11 cellular contexts compared by ENCODE assay signal in genomic region chr1:38027201-38028104, GRCh38. TPM values are rescaled to one million over a fixed set of nuclear protein-coding genes. Genes with fewer than 3 reads are reported as not detected.
DNase-seq lines count a peak whose midpoint lies in the region; ATAC-seq, FAIRE-seq and TF ChIP-seq lines count a peak whose summit lies in the region.
"Had no signal": no experiment of that assay in that cellular context is flagged by ENCODE, and none has a peak within 500 bp of the region (broad histone marks: within the 10 kb centered on the region; RNA-seq: fewer than 3 reads in every experiment).

No MANE protein-coding gene starts in this region.

- TF ChIP-seq RAD21 in K562 (CRISPR knock-in tag; conservative IDR thresholded peaks at IDR 0.05 in 1 of 2, IDR thresholded peaks at IDR 0.05 in 1 of 2) = no peak

- H3K9ac ChIP-seq in KMS-11 (no peak overlapping the region; the same call in 1 of the 2 replicates), K562 (ENCODE audit: insufficient read depth in 1 of 2, low read depth in 2 of 2, low read length in 2 of 2) (peak overlapping the region in 1 of 2 experiments; percentile 42; a peak in 2 of 4 replicates), skeletal muscle tissue (ENCODE audit: low read depth in 1 of 3, low read length in 3 of 3) (peak overlapping the region; percentile 32 to 55 (median 33))

- peak overlapping the region; percentile 76 for H3K27ac ChIP-seq in KMS-11
- H3K27ac ChIP-seq in K562 (ENCODE audit: extremely low read depth, low read depth, low read length) = no peak overlapping the region
- H3K27ac ChIP-seq in skeletal muscle tissue (ENCODE audit: low read depth, low read length) = no peak overlapping the region

- H3K4me2 ChIP-seq in KMS-11 (peak overlapping the region; percentile 98), K562 (ENCODE audit: insufficient read depth, low read length) (no peak overlapping the region)

- POLR2A ChIA-PET in activated CD4-positive, alpha-beta T cell treated with anti-CD3 and anti-CD28 coated beads for 36 hours (lab: Charles Lee) = interaction anchor here (0.6 to 2.6 kb wide), 14 partner anchors 8 to 999 kb away, joined by 3 to 27 read pairs (median 4); partner anchors contain the start of genes NDUFS5, POU3F1, RRAGC and UTP11
- POLR2A ChIA-PET in K562 (lab: Yijun Ruan, JAX) = interaction anchor here (0.6 to 7.5 kb wide), 15 partner anchors 8 to 1981 kb away, joined by 3 to 71 read pairs (median 5); partner anchors contain the start of gene UTP11

- peak overlapping the region; percentile 27 for H3K4me3 Mint-ChIP-seq in activated CD4-positive, alpha-beta T cell treated with anti-CD3 and anti-CD28 coated beads for 36 hours

- H3K4me1 ChIP-seq in KMS-11 (ENCODE audit: low read depth, poor library complexity, severe bottlenecking) (peaks cover 64% of the 10 kb centered on the region), K562 (replicated peaks in 1 of 2; ENCODE audit: control insufficient read depth in 2 of 2, insufficient read depth in 2 of 2, low read length in 2 of 2) (peaks cover 10 to 34% of the 10 kb centered on the region in 2 experiments; a peak in 4 of 5 replicates), skeletal muscle tissue (ENCODE audit: control insufficient read depth in 3 of 3, insufficient read depth in 3 of 3, low read length in 3 of 3) (peaks cover 62 to 83% (median 79%) of the 10 kb centered on the region in 3 donors)

- H3K9me3 Mint-ChIP-seq in activated CD4-positive, alpha-beta T cell treated with anti-CD3 and anti-CD28 coated beads for 36 hours (ENCODE audit: low read depth) = no peaks in the 10 kb centered on the region

- no peak for TF ChIP-seq EP300 in K562 (IDR thresholded peaks at IDR 0.05; ENCODE audit: low read length)

- DNase-seq in activated CD4-positive, alpha-beta T cell treated with anti-CD3 and anti-CD28 coated beads for 36 hours = peak; percentile 38
- no peak for DNase-seq in activated CD4-positive, alpha-beta T cell treated with anti-CD3 and anti-CD28 coated beads for 1 hour
- DNase-seq in K562 (ENCODE audit: extremely low read depth in 1 of 4, low spot score in 3 of 4) (no peak), left colon (no peak)
- DNase-seq: GDM1, NCI-H2107 had no signal

- H3K4me3 ChIP-seq in KMS-11 (IDR thresholded peaks at IDR 0.05; ENCODE audit: insufficient read depth, low read depth, low read length) (no peak overlapping the region), K562 (no peak overlapping the region), skeletal muscle tissue (ENCODE audit: low read length in 3 of 3) (no peak overlapping the region)

- peaks cover 61% of the 10 kb centered on the region for H3K4me1 Mint-ChIP-seq in activated CD4-positive, alpha-beta T cell treated with anti-CD3 and anti-CD28 coated beads for 36 hours

- ATAC-seq in activated CD4-positive, alpha-beta T cell treated with anti-CD3 and anti-CD28 coated beads for 36 hours = no peak
- peak; percentile 5 for ATAC-seq in K562
- ATAC-seq in GM19351 (IDR thresholded peaks at IDR 0.05; ENCODE audit: unreplicated experiment) = no peak
- ATAC-seq in left colon = no peak
- no peak for ATAC-seq in HG02588 (IDR thresholded peaks at IDR 0.05; ENCODE audit: unreplicated experiment)

- TF ChIP-seq CTCF in KMS-11 (conservative IDR thresholded peaks at IDR 0.05; ENCODE audit: low read depth, low read length) = no peak
- no peak for TF ChIP-seq CTCF in K562 (IDR thresholded peaks at IDR 0.05 in 2 of 3, conservative IDR thresholded peaks at IDR 0.05 in 1 of 3; ENCODE audit: insufficient read depth in 2 of 3, low read depth in 1 of 3, low read length in 3 of 3)

- WGBS in K562 (ENCODE audit: insufficient coverage, low coverage, missing lambda C conversion rate) = 80% methylated on average over 18 of the region's 19 CpGs

- intact Hi-C loops in activated CD4-positive, alpha-beta T cell treated with anti-CD3 and anti-CD28 coated beads for 36 hours (cut with DNase I, micrococcal nuclease) = loop anchor here (1.0 to 5.0 kb wide), 15 partner anchors 15 to 1665 kb away; partner anchors contain the start of genes AKIRIN1 (in 1 of the 2), HPCAL4 (in 1 of the 2), RRAGC (in 1 of the 2) and SF3A3 (in 1 of the 2)
- intact Hi-C loops in K562 (cut with micrococcal nuclease) (no loop called here), left colon (cut with DNase I, micrococcal nuclease) (no loop called here)

- no peaks in the 10 kb centered on the region for H3K9me1 ChIP-seq in K562 (ENCODE audit: control insufficient read depth, insufficient read depth, low read length)

- CTCF ChIA-PET in activated CD4-positive, alpha-beta T cell treated with anti-CD3 and anti-CD28 coated beads for 36 hours (lab: Charles Lee) = interaction anchor here (0.5 to 2.9 kb wide), 25 partner anchors 9 to 1178 kb away, joined by 3 to 27 read pairs (median 4); partner anchors contain the start of genes MTF1 and UTP11
- CTCF ChIA-PET in K562 (lab: Yijun Ruan, JAX; ENCODE audit: low intra/inter-chr PET ratio) = interaction anchor here (0.6 kb wide), 1 partner anchor 550 kb away, joined by 3 read pairs; no protein-coding TSS in a partner anchor

- H4K20me1 ChIP-seq in KMS-11 (ENCODE audit: insufficient read depth) = no peaks in the 10 kb centered on the region
- H4K20me1 ChIP-seq in K562 (replicated peaks; ENCODE audit: control insufficient read depth, insufficient read depth, low read length) = peaks cover 21% of the 10 kb centered on the region

- FAIRE-seq in K562 (lab: Jason Lieb, UNC) = no peak

- peak; percentile 28 for TF ChIP-seq POLR2A in K562 (conservative IDR thresholded peaks at IDR 0.05)

- H3K36me3 ChIP-seq in KMS-11 (ENCODE audit: insufficient read depth) (no peaks in the 10 kb centered on the region; the same call in 1 of the 2 replicates), K562 (ENCODE audit: control insufficient read depth, insufficient read depth, low read length) (peaks cover 50% of the 10 kb centered on the region), skeletal muscle tissue (ENCODE audit: control insufficient read depth in 3 of 3, insufficient read depth in 3 of 3, low read length in 3 of 3) (peaks cover 22 to 29% (median 25%) of the 10 kb centered on the region in 3 donors)

- H2AFZ ChIP-seq in KMS-11 (ENCODE audit: low read depth) = no peak overlapping the region
- H2AFZ ChIP-seq in K562 (ENCODE audit: low read depth, low read length) = no peak overlapping the region

- peak overlapping the region; percentile 91 for H3K27ac Mint-ChIP-seq in activated CD4-positive, alpha-beta T cell treated with anti-CD3 and anti-CD28 coated beads for 36 hours

- BruUV-seq in K562 (replicated peaks; lab: Mats Ljungman, UMichigan) = no TSS peak

- H3K27me3 Mint-ChIP-seq in activated CD4-positive, alpha-beta T cell treated with anti-CD3 and anti-CD28 coated beads for 36 hours = no peaks in the 10 kb centered on the region

- H3K27me3 ChIP-seq in KMS-11 (ENCODE audit: insufficient read depth, low read depth) = no peaks in the 10 kb centered on the region
- no peaks in the 10 kb centered on the region for H3K27me3 ChIP-seq in K562 (ENCODE audit: control insufficient read depth in 2 of 2, insufficient read depth in 2 of 2, low read length in 2 of 2)
- H3K27me3 ChIP-seq in skeletal muscle tissue (ENCODE audit: control insufficient read depth in 3 of 3, insufficient read depth in 3 of 3, low read length in 3 of 3) = no peaks in the 10 kb centered on the region

- H3K79me2 ChIP-seq in KMS-11 (ENCODE audit: insufficient read depth, low read depth) = no peaks in the 10 kb centered on the region
- no peaks in the 10 kb centered on the region for H3K79me2 ChIP-seq in K562 (ENCODE audit: control insufficient read depth, insufficient read depth, low read length)

- in situ Hi-C loops in K562 (cut with MboI) = loop anchor here (25.0 kb wide), 1 partner anchor 560 kb away; no protein-coding TSS in a partner anchor

- H3K9me3 ChIP-seq in K562 (replicated peaks; ENCODE audit: control insufficient read depth, insufficient read depth, low read depth, low read length) (no peaks in the 10 kb centered on the region), skeletal muscle tissue (ENCODE audit: control insufficient read depth in 3 of 3, low read length in 3 of 3) (no peaks in the 10 kb centered on the region)

- H3K36me3 Mint-ChIP-seq in activated CD4-positive, alpha-beta T cell treated with anti-CD3 and anti-CD28 coated beads for 36 hours (ENCODE audit: low read depth) = peaks cover 32% of the 10 kb centered on the region

RNA-seq across cellular contexts. Expression of gene UTP11, which starts 14.9 kb away (rescaled TPM):
- 10 to 100 TPM; 68.9 to 82.4 TPM for total RNA-seq in activated CD4-positive, alpha-beta T cell treated with anti-CD3 and anti-CD28 coated beads for 36 hours
- 67.0 and 115 TPM in 2 replicates for total RNA-seq in K562 (2011; cell fraction: chromatin; rRNA removed; ENCODE audit: low replicate concordance)
- total RNA-seq in K562 (2011; cell fraction: nucleolus; rRNA removed) = 37.6 and 49.2 TPM in 2 replicates
- 97.2 and 146 TPM in 2 replicates for total RNA-seq in K562 (2011; cell fraction: nucleoplasm; rRNA removed)
- total RNA-seq in K562 (2014; rRNA removed) (125 and 137 TPM in 2 replicates), K562 (2014; rRNA removed; fragmentation: Illumina TruSeq; extraction: Trizol) (215 and 251 TPM in 2 replicates), K562 (2015; rRNA removed; fragmentation: Illumina TruSeq; extraction: Trizol) (214 and 221 TPM in 2 replicates), K562 (2021) (124 and 129 TPM in 2 replicates), skeletal muscle tissue (61.1 TPM), left colon (10 to 100 TPM; 16.4 to 17.3 TPM)
- polyA plus RNA-seq in K562 (2011; rRNA removed) (67.6 and 91.1 TPM in 2 replicates), K562 (2014; fragmentation: Illumina TruSeq; extraction: Trizol) (329 and 378 TPM in 2 replicates), K562 (2014; fragmentation: Nextera tagmentation; extraction: Ambion mirVana) (100 to 1,000 TPM; 269 to 303 TPM), K562 (2014; rRNA removed) (167 and 253 TPM in 2 replicates)
- polyA plus RNA-seq in K562 (2011; cell fraction: cytosol; rRNA removed) = 22.4 and 42.7 TPM in 2 replicates
- polyA plus RNA-seq in K562 (2011; cell fraction: nucleus; rRNA removed) = 18.0 and 28.1 TPM in 2 replicates
- 76.5 and 96.7 TPM in 2 replicates for polyA plus RNA-seq in K562 (2012)
- 46.0 and 51.0 TPM in 2 replicates for polyA minus RNA-seq in K562 (2011; rRNA and poly(A)+ RNA removed)
- 25.8 and 26.4 TPM in 2 replicates for polyA minus RNA-seq in K562 (2011; cell fraction: cytosol; rRNA and poly(A)+ RNA removed)
- polyA minus RNA-seq in K562 (2011; cell fraction: nucleus; rRNA and poly(A)+ RNA removed) = 17.6 and 38.0 TPM in 2 replicates

RNA-seq across cellular contexts. Expression of gene POU3F1, which starts 19.1 kb away (rescaled TPM):
- under 1 TPM; 0.11 to 0.26 TPM for total RNA-seq in activated CD4-positive, alpha-beta T cell treated with anti-CD3 and anti-CD28 coated beads for 36 hours
- total RNA-seq in K562 (2011; cell fraction: chromatin; rRNA removed; ENCODE audit: low replicate concordance) = not detected in 2 replicates
- total RNA-seq in K562 (2011; cell fraction: nucleolus; rRNA removed) = 0.13 TPM in 1 of 2 replicates, not detected in the other
- total RNA-seq in K562 (2011; cell fraction: nucleoplasm; rRNA removed) = not detected in 2 replicates
- total RNA-seq in K562 (2014; rRNA removed) = 0.08 and 0.09 TPM in 2 replicates
- total RNA-seq in K562 (2014; rRNA removed; fragmentation: Illumina TruSeq; extraction: Trizol) = not detected in 2 replicates
- not detected in 2 replicates for total RNA-seq in K562 (2015; rRNA removed; fragmentation: Illumina TruSeq; extraction: Trizol)
- total RNA-seq in K562 (2021) = not detected in 2 replicates
- polyA plus RNA-seq in K562 (2011; rRNA removed) = 0.05 TPM in 1 of 2 replicates, not detected in the other
- not detected in 2 replicates for polyA plus RNA-seq in K562 (2011; cell fraction: cytosol; rRNA removed)
- polyA plus RNA-seq in K562 (2011; cell fraction: nucleus; rRNA removed) = 0.06 and 0.15 TPM in 2 replicates
- not detected in 2 replicates for polyA plus RNA-seq in K562 (2012)
- not detected in 2 replicates for polyA plus RNA-seq in K562 (2014; fragmentation: Illumina TruSeq; extraction: Trizol)
- polyA plus RNA-seq in K562 (2014; fragmentation: Nextera tagmentation; extraction: Ambion mirVana) = not detected
- not detected in 2 replicates for polyA plus RNA-seq in K562 (2014; rRNA removed)
- polyA minus RNA-seq in K562 (2011; rRNA and poly(A)+ RNA removed) = not detected in 2 replicates
- not detected in 2 replicates for polyA minus RNA-seq in K562 (2011; cell fraction: cytosol; rRNA and poly(A)+ RNA removed)
- 0.13 and 0.33 TPM in 2 replicates for polyA minus RNA-seq in K562 (2011; cell fraction: nucleus; rRNA and poly(A)+ RNA removed)
- total RNA-seq in skeletal muscle tissue = 0.52 TPM
- not detected for total RNA-seq in left colon
- total RNA-seq: glomerular endothelial cell had no signal

RNA-seq across cellular contexts. Expression of gene FHL3, which starts 22.1 kb away (rescaled TPM):
- 10 to 100 TPM; 21.1 to 23.8 TPM for total RNA-seq in activated CD4-positive, alpha-beta T cell treated with anti-CD3 and anti-CD28 coated beads for 36 hours
- total RNA-seq in K562 (2011; cell fraction: chromatin; rRNA removed; ENCODE audit: low replicate concordance) = 89.8 and 202 TPM in 2 replicates
- total RNA-seq in K562 (2011; cell fraction: nucleolus; rRNA removed) = 99.7 and 116 TPM in 2 replicates
- 98.0 and 139 TPM in 2 replicates for total RNA-seq in K562 (2011; cell fraction: nucleoplasm; rRNA removed)
- total RNA-seq in K562 (2014; rRNA removed) = 55.7 and 80.3 TPM in 2 replicates
- total RNA-seq in K562 (2014; rRNA removed; fragmentation: Illumina TruSeq; extraction: Trizol) = 22.6 and 27.7 TPM in 2 replicates
- 34.1 and 35.1 TPM in 2 replicates for total RNA-seq in K562 (2015; rRNA removed; fragmentation: Illumina TruSeq; extraction: Trizol)
- 123 and 144 TPM in 2 replicates for total RNA-seq in K562 (2021)
- 14.8 and 18.9 TPM in 2 replicates for polyA plus RNA-seq in K562 (2011; rRNA removed)
- 31.0 and 53.9 TPM in 2 replicates for polyA plus RNA-seq in K562 (2011; cell fraction: cytosol; rRNA removed)
- 58.4 and 84.8 TPM in 2 replicates for polyA plus RNA-seq in K562 (2011; cell fraction: nucleus; rRNA removed)
- 76.0 and 140 TPM in 2 replicates for polyA plus RNA-seq in K562 (2012)
- 117 and 145 TPM in 2 replicates for polyA plus RNA-seq in K562 (2014; fragmentation: Illumina TruSeq; extraction: Trizol)
- 1 to 10 TPM; 6.1 to 8.0 TPM for polyA plus RNA-seq in K562 (2014; fragmentation: Nextera tagmentation; extraction: Ambion mirVana)
- 56.7 and 61.4 TPM in 2 replicates for polyA plus RNA-seq in K562 (2014; rRNA removed)
- polyA minus RNA-seq in K562 (2011; rRNA and poly(A)+ RNA removed) = 26.4 and 29.9 TPM in 2 replicates
- 46.4 and 60.9 TPM in 2 replicates for polyA minus RNA-seq in K562 (2011; cell fraction: cytosol; rRNA and poly(A)+ RNA removed)
- 41.9 and 46.1 TPM in 2 replicates for polyA minus RNA-seq in K562 (2011; cell fraction: nucleus; rRNA and poly(A)+ RNA removed)
- 58.5 TPM for total RNA-seq in skeletal muscle tissue
- total RNA-seq in left colon = 1 to 10 TPM; 2.5 to 6.8 TPM

RNA-seq across cellular contexts. Expression of gene SF3A3, which starts 37.6 kb away (rescaled TPM):
- total RNA-seq in activated CD4-positive, alpha-beta T cell treated with anti-CD3 and anti-CD28 coated beads for 36 hours = 100 to 1,000 TPM; 131 TPM
- total RNA-seq in K562 (2011; cell fraction: chromatin; rRNA removed; ENCODE audit: low replicate concordance) = 120 and 207 TPM in 2 replicates
- total RNA-seq in K562 (2011; cell fraction: nucleolus; rRNA removed) = 64.9 and 65.3 TPM in 2 replicates
- total RNA-seq in K562 (2011; cell fraction: nucleoplasm; rRNA removed) = 96.5 and 110 TPM in 2 replicates
- total RNA-seq in K562 (2014; rRNA removed) (237 and 305 TPM in 2 replicates), K562 (2014; rRNA removed; fragmentation: Illumina TruSeq; extraction: Trizol) (303 and 319 TPM in 2 replicates), K562 (2015; rRNA removed; fragmentation: Illumina TruSeq; extraction: Trizol) (348 and 384 TPM in 2 replicates), K562 (2021) (177 and 184 TPM in 2 replicates), skeletal muscle tissue (53.2 TPM), left colon (10 to 100 TPM; 27.5 to 34.8 TPM)
- polyA plus RNA-seq in K562 (2011; rRNA removed) (131 and 193 TPM in 2 replicates), K562 (2014; fragmentation: Illumina TruSeq; extraction: Trizol) (305 and 350 TPM in 2 replicates), K562 (2014; fragmentation: Nextera tagmentation; extraction: Ambion mirVana) (100 to 1,000 TPM; 197 to 467 TPM), K562 (2014; rRNA removed) (237 and 245 TPM in 2 replicates)
- polyA plus RNA-seq in K562 (2011; cell fraction: cytosol; rRNA removed) = 44.6 and 75.3 TPM in 2 replicates
- polyA plus RNA-seq in K562 (2011; cell fraction: nucleus; rRNA removed) = 44.8 and 71.7 TPM in 2 replicates
- 105 and 258 TPM in 2 replicates for polyA plus RNA-seq in K562 (2012)
- 201 and 210 TPM in 2 replicates for polyA minus RNA-seq in K562 (2011; rRNA and poly(A)+ RNA removed)
- 101 and 121 TPM in 2 replicates for polyA minus RNA-seq in K562 (2011; cell fraction: cytosol; rRNA and poly(A)+ RNA removed)
- polyA minus RNA-seq in K562 (2011; cell fraction: nucleus; rRNA and poly(A)+ RNA removed) = 39.4 and 86.4 TPM in 2 replicates

Comparison
In these comparisons a context has a peak if more than half of its experiments do, and no peak if none do; other contexts are left out.
1. intact Hi-C loops: an anchor here in activated CD4-positive, alpha-beta T cell treated with anti-CD3 and anti-CD28 coated beads for 36 hours (1.0 to 5.0 kb wide); none called in K562 and left colon.